ENCODE assay signal across 1 cellular context in the genomic region with DNA sequence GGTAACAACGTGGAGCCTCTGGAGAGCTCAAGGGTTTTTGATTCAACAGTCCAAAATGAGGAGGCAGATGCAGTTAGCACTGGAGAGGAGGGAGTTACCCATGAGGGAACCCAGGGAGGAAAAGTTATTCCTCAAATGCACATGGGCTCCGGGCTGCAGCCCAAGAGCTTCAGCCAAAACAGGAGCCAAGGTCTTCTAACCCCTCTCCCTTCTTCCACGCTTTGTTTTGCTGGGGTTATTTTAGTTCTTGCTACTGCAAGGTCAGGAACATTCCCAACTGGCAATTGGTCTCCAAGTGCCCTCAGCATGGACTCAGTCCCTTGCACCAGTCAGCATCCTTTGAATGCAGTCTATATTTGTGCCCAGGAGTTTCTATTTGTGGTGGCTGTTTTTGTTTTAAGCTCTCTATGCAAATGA.
TF ChIP-seq lines count a peak whose summit lies in the region.

No MANE protein-coding gene starts in this region.

TF ChIP-seq in IMR-90, 13 proteins besides CTCF, POLR2A, EP300 and RAD21 (continued from another document):
- TF ChIP-seq, protein P1, sequence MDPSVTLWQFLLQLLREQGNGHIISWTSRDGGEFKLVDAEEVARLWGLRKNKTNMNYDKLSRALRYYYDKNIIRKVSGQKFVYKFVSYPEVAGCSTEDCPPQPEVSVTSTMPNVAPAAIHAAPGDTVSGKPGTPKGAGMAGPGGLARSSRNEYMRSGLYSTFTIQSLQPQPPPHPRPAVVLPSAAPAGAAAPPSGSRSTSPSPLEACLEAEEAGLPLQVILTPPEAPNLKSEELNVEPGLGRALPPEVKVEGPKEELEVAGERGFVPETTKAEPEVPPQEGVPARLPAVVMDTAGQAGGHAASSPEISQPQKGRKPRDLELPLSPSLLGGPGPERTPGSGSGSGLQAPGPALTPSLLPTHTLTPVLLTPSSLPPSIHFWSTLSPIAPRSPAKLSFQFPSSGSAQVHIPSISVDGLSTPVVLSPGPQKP (IDR thresholded peaks at IDR 0.05; ENCODE audit: borderline replicate concordance, low read depth, low read length), result no peak
- TF ChIP-seq MXI1 (IDR thresholded peaks at IDR 0.05; ENCODE audit: borderline replicate concordance, low read depth, low read length), result no peak
- no peak for TF ChIP-seq FOS (IDR thresholded peaks at IDR 0.05; ENCODE audit: low read depth, low read length)
- TF ChIP-seq RCOR1 (IDR thresholded peaks at IDR 0.05; ENCODE audit: insufficient replicate concordance, low read length), result no peak
- no peak for TF ChIP-seq BHLHE40 (IDR thresholded peaks at IDR 0.05; ENCODE audit: low read depth, low read length)
- no peak for TF ChIP-seq MAZ (IDR thresholded peaks at IDR 0.05; ENCODE audit: borderline replicate concordance, low read depth, low read length)
- no peak for TF ChIP-seq RFX5 (IDR thresholded peaks at IDR 0.05; ENCODE audit: low read depth, low read length)
- TF ChIP-seq, protein P2, sequence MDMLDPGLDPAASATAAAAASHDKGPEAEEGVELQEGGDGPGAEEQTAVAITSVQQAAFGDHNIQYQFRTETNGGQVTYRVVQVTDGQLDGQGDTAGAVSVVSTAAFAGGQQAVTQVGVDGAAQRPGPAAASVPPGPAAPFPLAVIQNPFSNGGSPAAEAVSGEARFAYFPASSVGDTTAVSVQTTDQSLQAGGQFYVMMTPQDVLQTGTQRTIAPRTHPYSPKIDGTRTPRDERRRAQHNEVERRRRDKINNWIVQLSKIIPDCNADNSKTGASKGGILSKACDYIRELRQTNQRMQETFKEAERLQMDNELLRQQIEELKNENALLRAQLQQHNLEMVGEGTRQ (IDR thresholded peaks at IDR 0.05; ENCODE audit: low read depth, low read length), result no peak
- no peak for TF ChIP-seq CEBPB (IDR thresholded peaks at IDR 0.05; ENCODE audit: low read depth, low read length)
- no peak for TF ChIP-seq CHD1 (IDR thresholded peaks at IDR 0.05; ENCODE audit: low read depth, low read length)
- TF ChIP-seq SMC3 (IDR thresholded peaks at IDR 0.05; ENCODE audit: low read depth, low read length), result no peak
